In genomic region chr10:110642204-110642979, GRCh38 we compare ENCODE assay signal across 13 cellular contexts. TPM values are rescaled to one million over a fixed set of nuclear protein-coding genes. Genes with fewer than 3 reads are reported as not detected.
DNase-seq lines count a peak whose midpoint lies in the region; ATAC-seq and TF ChIP-seq lines count a peak whose summit lies in the region.
"Had no signal": no experiment of that assay in that cellular context is flagged by ENCODE, and none has a peak within 500 bp of the region (broad histone marks: within the 10 kb centered on the region; RNA-seq: fewer than 3 reads in every experiment).

No MANE protein-coding gene starts in this region.

- no peak overlapping the region for H3K9ac ChIP-seq in neural progenitor cell
- H3K9ac ChIP-seq: parathyroid adenoma had no signal

- no peaks in the 10 kb centered on the region for H3K36me3 ChIP-seq in HEK293 (ENCODE audit: control insufficient read depth in 2 of 2, insufficient read depth in 1 of 2, low read length in 2 of 2)
- H3K36me3 ChIP-seq in neural progenitor cell = no peaks in the 10 kb centered on the region

- H3K36me3 Mint-ChIP-seq in T-helper 1 cell treated with Interleukin-12 subunit alpha and Interleukin-12 subunit beta and Interleukin-4 antibody, amounts not matched to agents 30 μg/mL and 1 μg/mL, for 36 hours (ENCODE audit: low read depth) = peaks cover 2% of the 10 kb centered on the region
- peaks cover 3% of the 10 kb centered on the region for H3K36me3 Mint-ChIP-seq in central memory CD8-positive, alpha-beta T cell (ENCODE audit: insufficient read depth)
- H3K36me3 Mint-ChIP-seq in neural progenitor cell = no peaks in the 10 kb centered on the region

- H3K9me3 Mint-ChIP-seq in T-helper 1 cell treated with Interleukin-12 subunit alpha and Interleukin-12 subunit beta and Interleukin-4 antibody, amounts not matched to agents 30 μg/mL and 1 μg/mL, for 36 hours = no peaks in the 10 kb centered on the region
- H3K9me3 Mint-ChIP-seq in central memory CD8-positive, alpha-beta T cell = no peaks in the 10 kb centered on the region
- H3K9me3 Mint-ChIP-seq in neural progenitor cell = no peaks in the 10 kb centered on the region

- H3K9me3 ChIP-seq in HEK293 (ENCODE audit: control insufficient read depth, insufficient read depth, low read depth, low read length) (no peaks in the 10 kb centered on the region), neural progenitor cell (ENCODE audit: low read depth) (no peaks in the 10 kb centered on the region)

- peaks cover 72% of the 10 kb centered on the region for H3K27me3 ChIP-seq in neural progenitor cell

- H3K27ac Mint-ChIP-seq in T-helper 1 cell treated with Interleukin-12 subunit alpha and Interleukin-12 subunit beta and Interleukin-4 antibody, amounts not matched to agents 30 μg/mL and 1 μg/mL, for 36 hours = no peak overlapping the region
- no peak overlapping the region for H3K27ac Mint-ChIP-seq in central memory CD8-positive, alpha-beta T cell (ENCODE audit: low read depth)
- no peak overlapping the region for H3K27ac Mint-ChIP-seq in neural progenitor cell

- DNase-seq in T-helper 1 cell (no peak), neural progenitor cell (ENCODE audit: low spot score) (no peak), Ammon's horn (ENCODE audit: low spot score) (no peak)
- DNase-seq in central memory CD8-positive, alpha-beta T cell (ENCODE audit: low spot score in 2 of 2) = no peak
- DNase-seq in activated CD8-positive, alpha-beta memory T cell treated with anti-CD3 and anti-CD28 coated beads, Interleukin-2, amount 50 U/mL, for 4 hours = no peak
- DNase-seq: DMS 273 treated with DMSO at 0.1 percent for 48 hours; NCI-H2107; PC-3; stimulated activated CD4-positive, alpha-beta T cell treated with anti-CD3 and anti-CD28 coated beads, Interleukin-2, amount 100 ng/mL, for 48 hours had no signal

- no peak for ATAC-seq in central memory CD8-positive, alpha-beta T cell (replicated peaks; ENCODE audit: extremely low read depth, poor library complexity, severe bottlenecking)
- ATAC-seq in GM18858 (IDR thresholded peaks at IDR 0.05; ENCODE audit: unreplicated experiment) = no peak
- ATAC-seq: PC-3 had no signal

- peaks cover 11% of the 10 kb centered on the region for H3K4me1 Mint-ChIP-seq in T-helper 1 cell treated with Interleukin-12 subunit alpha and Interleukin-12 subunit beta and Interleukin-4 antibody, amounts not matched to agents 30 μg/mL and 1 μg/mL, for 36 hours (ENCODE audit: low read depth)
- H3K4me1 Mint-ChIP-seq in central memory CD8-positive, alpha-beta T cell = peaks cover 23% of the 10 kb centered on the region
- H3K4me1 Mint-ChIP-seq in neural progenitor cell = peaks cover 44% of the 10 kb centered on the region

- CTCF ChIA-PET in HEK293 (lab: Yijun Ruan, JAX) = interaction anchor here (0.6 to 1.6 kb wide), 7 partner anchors 11 to 382 kb away, joined by 3 to 6 read pairs (median 4); no protein-coding TSS in a partner anchor

- peaks cover 63% of the 10 kb centered on the region for H3K27me3 Mint-ChIP-seq in T-helper 1 cell treated with Interleukin-12 subunit alpha and Interleukin-12 subunit beta and Interleukin-4 antibody, amounts not matched to agents 30 μg/mL and 1 μg/mL, for 36 hours (ENCODE audit: low read depth)
- peaks cover 52% of the 10 kb centered on the region for H3K27me3 Mint-ChIP-seq in central memory CD8-positive, alpha-beta T cell
- peaks cover 27% of the 10 kb centered on the region for H3K27me3 Mint-ChIP-seq in neural progenitor cell (ENCODE audit: insufficient read depth, low read depth)

- POLR2A ChIA-PET in HEK293 (lab: Yijun Ruan, JAX) = no interaction called here

- H3K27ac ChIP-seq in HEK293 (ENCODE audit: extremely low read depth, low read depth, low read length) = no peak overlapping the region; the same call in 1 of the 2 replicates
- H3K27ac ChIP-seq in neural progenitor cell = no peak overlapping the region
- H3K27ac ChIP-seq: parathyroid adenoma had no signal

- H2AFZ ChIP-seq in neural progenitor cell (replicated peaks) = no peak overlapping the region

- peaks cover 32% of the 10 kb centered on the region for H3F3A ChIP-seq in neural progenitor cell (ENCODE audit: low read depth)

- H3K4me2 ChIP-seq in neural progenitor cell = peak overlapping the region; percentile 90

- no peak overlapping the region for H3K4me3 ChIP-seq in HEK293 (ENCODE audit: low read depth, low read length)
- peak overlapping the region; percentile 69 for H3K4me3 ChIP-seq in neural progenitor cell

- TF ChIP-seq CTCF in HEK293 (tag by site-specific recombination; IDR thresholded peaks at IDR 0.05) (no peak), neural progenitor cell (IDR thresholded peaks at IDR 0.05) (no peak)

- H3K4me3 Mint-ChIP-seq in T-helper 1 cell treated with Interleukin-12 subunit alpha and Interleukin-12 subunit beta and Interleukin-4 antibody, amounts not matched to agents 30 μg/mL and 1 μg/mL, for 36 hours = peak overlapping the region; percentile 81
- peak overlapping the region; percentile 56 for H3K4me3 Mint-ChIP-seq in central memory CD8-positive, alpha-beta T cell
- peak overlapping the region; percentile 92 for H3K4me3 Mint-ChIP-seq in neural progenitor cell

- peaks cover 29% of the 10 kb centered on the region for H3K4me1 ChIP-seq in HEK293 (ENCODE audit: control insufficient read depth, insufficient read depth, low read length)
- H3K4me1 ChIP-seq in neural progenitor cell = peaks cover 21% of the 10 kb centered on the region
- H3K4me1 ChIP-seq: parathyroid adenoma had no signal

- H4K20me1 ChIP-seq in neural progenitor cell (ENCODE audit: low read depth) = peaks cover 22% of the 10 kb centered on the region

- H3K79me2 ChIP-seq in neural progenitor cell (ENCODE audit: low read depth) = no peaks in the 10 kb centered on the region
- H3K79me2 ChIP-seq: parathyroid adenoma had no signal

TF ChIP-seq in HEK293, 187 proteins besides CTCF, POLR2A, EP300 and RAD21 (continues in another document):
- 0 out of 2 replicates have a peak, but pooled peaks have one; percentile 60 for TF ChIP-seq PRDM10 (tag by site-specific recombination; IDR thresholded peaks at IDR 0.05)
- TF ChIP-seq ZBTB17 (tag by site-specific recombination; IDR thresholded peaks at IDR 0.05) = peak; percentile 51; the same call in 1 of the 2 replicates
- no peak for TF ChIP-seq ZNF211 (tag by site-specific recombination; IDR thresholded peaks at IDR 0.05; ENCODE audit: low read depth)
- TF ChIP-seq ZNF366 (tag by site-specific recombination; conservative IDR thresholded peaks at IDR 0.05) = peak; percentile 84
- no peak for TF ChIP-seq ZNF514 (tag by site-specific recombination; IDR thresholded peaks at IDR 0.05)
- no peak for TF ChIP-seq OSR2 (tag by site-specific recombination; IDR thresholded peaks at IDR 0.05)
- TF ChIP-seq PRDM6 (tag by site-specific recombination; IDR thresholded peaks at IDR 0.05) = peak; percentile 55
- TF ChIP-seq ZEB2 (tag by site-specific recombination; IDR thresholded peaks at IDR 0.05) = no peak
- peak; percentile 55; the same call in 1 of the 2 replicates for TF ChIP-seq IKZF3 (tag by site-specific recombination; IDR thresholded peaks at IDR 0.05)
- TF ChIP-seq ZNF248 (tag by site-specific recombination; IDR thresholded peaks at IDR 0.05) = no peak
- no peak for TF ChIP-seq ZNF791 (tag by site-specific recombination; IDR thresholded peaks at IDR 0.05)

RNA-seq across cellular contexts. Expression of gene RBM20, which starts 1.7 kb away (rescaled TPM):
- total RNA-seq in neural progenitor cell (ENCODE audit: low replicate concordance) = 0.28 and 0.32 TPM in 2 replicates
